In genomic region chr11:61162092-61162935, GRCh38 we compare ENCODE assay signal across 8 cellular contexts. TPM values are rescaled to one million over a fixed set of nuclear protein-coding genes. Genes with fewer than 3 reads are reported as not detected.
DNase-seq lines count a peak whose midpoint lies in the region; ATAC-seq and TF ChIP-seq lines count a peak whose summit lies in the region.

No MANE protein-coding gene starts in this region.

- TF ChIP-seq RAD21 in neural cell (conservative IDR thresholded peaks at IDR 0.05): no peak

- peak overlapping the region; percentile 89 for H3K4me3 Mint-ChIP-seq in T-helper 17 cell

- H4K20me1 ChIP-seq in neural cell (ENCODE audit: insufficient read depth): no peaks in the 10 kb centered on the region

- H3K4me1 ChIP-seq in ES-I3 (ENCODE audit: insufficient read depth, low read length): peaks cover 6% of the 10 kb centered on the region

- ATAC-seq in T-helper 17 cell (no peak), HG03521 (IDR thresholded peaks at IDR 0.05; ENCODE audit: unreplicated experiment) (no peak), omental fat pad (ENCODE audit: low FRiP score) (no peak)

- H3K4me2 ChIP-seq in neural cell (ENCODE audit: low read length): peak overlapping the region; percentile 87

- TF ChIP-seq CTCF in epithelial cell of proximal tubule (conservative IDR thresholded peaks at IDR 0.05; ENCODE audit: low read depth, low read length) (no peak), neural cell (IDR thresholded peaks at IDR 0.05; ENCODE audit: poor library complexity, severe bottlenecking) (no peak), omental fat pad (IDR thresholded peaks at IDR 0.05) (no peak)

- H3F3A ChIP-seq in neural cell (ENCODE audit: insufficient read depth, low read length, poor library complexity, severe bottlenecking): no peaks in the 10 kb centered on the region

- peaks cover 26% of the 10 kb centered on the region for H3K4me1 Mint-ChIP-seq in T-helper 17 cell

- H3K27ac Mint-ChIP-seq in T-helper 17 cell: peak overlapping the region; percentile 80

- H3K9me3 ChIP-seq in ES-I3 (ENCODE audit: control insufficient read depth, insufficient read depth, low read length) (peaks cover 2% of the 10 kb centered on the region; the same call in 1 of the 2 replicates), T-helper 17 cell (ENCODE audit: control insufficient read depth, low read length, poor library complexity, severe bottlenecking) (no peaks in the 10 kb centered on the region), neural cell (ENCODE audit: low read length) (no peaks in the 10 kb centered on the region)

- peak; percentile 45 for DNase-seq in M059J (ENCODE audit: low read depth)
- DNase-seq in T-helper 17 cell: no peak
- no peak for DNase-seq in epithelial cell of proximal tubule (ENCODE audit: low read depth)
- no peak for DNase-seq in HPDE6-E6E7 (ENCODE audit: extremely low spot score)
- no peak for DNase-seq in omental fat pad (ENCODE audit: low spot score)

- peak overlapping the region; percentile 69 for H3K4me3 ChIP-seq in epithelial cell of proximal tubule (ENCODE audit: low read depth, low read length)
- H3K4me3 ChIP-seq in neural cell (ENCODE audit: low read length): peak overlapping the region; percentile 80

- H3K9ac ChIP-seq in ES-I3 (ENCODE audit: low read depth, low read length) (peak overlapping the region; percentile 90), neural cell (ENCODE audit: low read length) (peak overlapping the region; percentile 75)

- TF ChIP-seq EP300 in neural cell (conservative IDR thresholded peaks at IDR 0.05; ENCODE audit: poor library complexity, severe bottlenecking): no peak

- H3K9me2 ChIP-seq in neural cell (ENCODE audit: insufficient read depth, low read length): no peaks in the 10 kb centered on the region

- peak overlapping the region; percentile 66 for H3K27ac ChIP-seq in neural cell (ENCODE audit: low read length)

- peak overlapping the region; percentile 70 for H2AFZ ChIP-seq in neural cell (ENCODE audit: low read depth, low read length)

- H3K27me3 Mint-ChIP-seq in T-helper 17 cell: no peaks in the 10 kb centered on the region

- no peaks in the 10 kb centered on the region for H3K79me2 ChIP-seq in neural cell (replicated peaks; ENCODE audit: insufficient read depth, low read length)

- H3K36me3 ChIP-seq in ES-I3 (ENCODE audit: insufficient read depth, low read length) (no peaks in the 10 kb centered on the region), neural cell (ENCODE audit: insufficient read depth, low read length) (no peaks in the 10 kb centered on the region)

- H3K27me3 ChIP-seq in neural cell (ENCODE audit: insufficient read depth, low read depth, low read length): no peaks in the 10 kb centered on the region

- no peaks in the 10 kb centered on the region for H3K36me3 Mint-ChIP-seq in T-helper 17 cell (ENCODE audit: low read depth)

TF ChIP-seq in neural cell, 6 proteins besides CTCF, POLR2A, EP300 and RAD21:
- TF ChIP-seq REST (IDR thresholded peaks at IDR 0.05; ENCODE audit: borderline replicate concordance) (no peak), EZH2 (IDR thresholded peaks at IDR 0.05; ENCODE audit: borderline replicate concordance, insufficient read depth, low read length, poor library complexity, severe bottlenecking) (no peak), MXI1 (conservative IDR thresholded peaks at IDR 0.05; ENCODE audit: poor library complexity, severe bottlenecking) (no peak), POLR2AphosphoS5 (IDR thresholded peaks at IDR 0.05) (no peak), SMC3 (conservative IDR thresholded peaks at IDR 0.05; ENCODE audit: poor library complexity) (no peak), TAF1 (IDR thresholded peaks at IDR 0.05; ENCODE audit: low read depth) (no peak)
TF ChIP-seq in neural cell: peak in this region for 0.

RNA-seq across cellular contexts. Expression of gene VPS37C, which starts 1.1 kb away (rescaled TPM):
- 8.0 and 15.1 TPM in 2 replicates for total RNA-seq in M059J (2014; rRNA removed; shearing (Covaris generic))
- total RNA-seq in T-helper 17 cell (1 to 10 TPM; 3.5 to 5.6 TPM), epithelial cell of proximal tubule (15.7 and 21.5 TPM in 2 replicates), omental fat pad (10 to 100 TPM in 3 of 4 donors, 1 to 10 TPM in 1; 9.3 to 17.5 (median 12.6) TPM)
- 7.2 and 7.3 TPM in 2 replicates for polyA plus RNA-seq in neural cell
- polyA minus RNA-seq in neural cell: 7.6 and 11.4 TPM in 2 replicates

RNA-seq across cellular contexts. Expression of gene PGA3, which starts 41.0 kb away (rescaled TPM):
- not detected in 2 replicates for total RNA-seq in M059J (2014; rRNA removed; shearing (Covaris generic))
- total RNA-seq in T-helper 17 cell (not detected), epithelial cell of proximal tubule (not detected in 2 replicates), omental fat pad (10 to 100 TPM in 2 of 4 donors, 1 to 10 TPM in 2; 2.5 to 96.7 (median 7.6) TPM)
- not detected in 2 replicates for polyA plus RNA-seq in neural cell
- not detected in 2 replicates for polyA minus RNA-seq in neural cell

RNA-seq across cellular contexts. Expression of gene PGA4, which starts 59.8 kb away (rescaled TPM):
- total RNA-seq in M059J (2014; rRNA removed; shearing (Covaris generic)): not detected in 2 replicates
- not detected for total RNA-seq in T-helper 17 cell
- total RNA-seq in epithelial cell of proximal tubule: not detected in 2 replicates
- polyA plus RNA-seq in neural cell: not detected in 2 replicates
- not detected in 2 replicates for polyA minus RNA-seq in neural cell
- 10 to 100 TPM in 2 of 4 donors, 1 to 10 TPM in 2; 2.9 to 94.5 (median 13.5) TPM for total RNA-seq in omental fat pad
